ENCODE assay signal across 8 cellular contexts in genomic region chr9:6114424-6114823, GRCh38.
"Had no signal": no experiment of that assay in that cellular context is flagged by ENCODE, and none has a peak within 500 bp of the region (broad histone marks: within the 10 kb centered on the region; RNA-seq: fewer than 3 reads in every experiment).

No MANE protein-coding gene starts in this region.

- H3K4me1 Mint-ChIP-seq: H9 had no signal

- H3K27ac ChIP-seq: GM23248 had no signal

- H3K27ac Mint-ChIP-seq: H9 had no signal

- FAIRE-seq: H54, HTR-8/SVneo, K562 had no signal

- H3K4me3 ChIP-seq: GM23248, K562 had no signal

- H3K9ac ChIP-seq: GM23248 had no signal

- DNase-seq: GM23248, GOT3, H9, HCEC 1CT, IMR-90 had no signal

- H3K4me3 Mint-ChIP-seq: H9 had no signal

- ATAC-seq: K562 had no signal
